8 cellular contexts compared by ENCODE assay signal in genomic region chr6:106515582-106515981, GRCh38.
DNase-seq lines count a peak whose midpoint lies in the region; ATAC-seq and TF ChIP-seq lines count a peak whose summit lies in the region.
"Not testable (repeated sequence)": the region's sequence is repeated elsewhere in the genome, so short reads cannot be mapped to it uniquely, and the experiment has no call there.

No MANE protein-coding gene starts in this region.

- 93 to 100% methylated on average over 3 of the region's 3 CpGs for WGBS in transverse colon (ENCODE audit: low coverage in 1 of 2), 2 donors

- H3K27me3 Mint-ChIP-seq in CD14-positive monocyte (ENCODE audit: low read depth in 3 of 3); activated CD8-positive, alpha-beta T cell treated with anti-CD3 and anti-CD28 coated beads for 36 hours; MCF 10A (ENCODE audit: insufficient read depth, unreplicated experiment); natural killer cell (ENCODE audit: low read depth in 2 of 2): not testable (repeated sequence)

- peak overlapping the region; percentile 84 to 93 (median 91) for H3K27ac Mint-ChIP-seq in CD14-positive monocyte
- peak overlapping the region; percentile 1 for H3K27ac Mint-ChIP-seq in activated CD8-positive, alpha-beta T cell treated with anti-CD3 and anti-CD28 coated beads for 36 hours
- H3K27ac Mint-ChIP-seq in MCF 10A (ENCODE audit: low read depth, unreplicated experiment), result peak overlapping the region; percentile 96
- not testable (repeated sequence) for H3K27ac Mint-ChIP-seq in natural killer cell

- H3K4me1 ChIP-seq in RWPE2 (ENCODE audit: insufficient read depth, poor library complexity, severe bottlenecking), result peaks cover 40% of the 10 kb centered on the region
- peaks cover 0 to 53% (median 26%) of the 10 kb centered on the region in 4 donors for H3K4me1 ChIP-seq in transverse colon

- CTCF ChIA-PET in activated CD8-positive, alpha-beta T cell treated with anti-CD3 and anti-CD28 coated beads for 36 hours (lab: Charles Lee), result not testable (repeated sequence)
- CTCF ChIA-PET in MCF 10A (lab: Yijun Ruan, JAX), result interaction anchor here (1.0 to 1.5 kb wide), 2 partner anchors 10 to 70 kb away, joined by 4 to 6 read pairs; no protein-coding TSS in a partner anchor

- H3K9me3 ChIP-seq in RWPE2 (ENCODE audit: severe bottlenecking); transverse colon: not testable (repeated sequence)

- in situ Hi-C loops in transverse colon (cut with MboI; ENCODE audit: low pct_ligation_motif_present in 1 of 4, low pct_unique_long_range_greater_than_20kb in 1 of 4, low sequenced_read_pairs in 3 of 4), result not testable (repeated sequence)

- POLR2A ChIA-PET in activated CD8-positive, alpha-beta T cell treated with anti-CD3 and anti-CD28 coated beads for 36 hours (lab: Charles Lee), result interaction anchor here (0.6 to 1.3 kb wide), 2 partner anchors 19 to 67 kb away, joined by 3 to 5 read pairs; no protein-coding TSS in a partner anchor
- POLR2A ChIA-PET in MCF 10A (lab: Yijun Ruan, JAX), result interaction anchor here (0.7 to 9.4 kb wide), 11 partner anchors 10 to 65 kb away, joined by 3 to 152 read pairs (median 5); no protein-coding TSS in a partner anchor

- not testable (repeated sequence) for DNase-seq in CD14-positive monocyte (ENCODE audit: low spot score); HL-60 (ENCODE audit: low read depth in 1 of 2, low spot score in 1 of 2); RWPE2 (ENCODE audit: low spot score); activated CD8-positive, alpha-beta T cell treated with anti-CD3 and anti-CD28 coated beads for 36 hours; MCF 10A (ENCODE audit: unreplicated experiment); fibroblast of mammary gland (ENCODE audit: low read depth); natural killer cell; transverse colon

- not testable (repeated sequence) for H3K9me3 Mint-ChIP-seq in CD14-positive monocyte; activated CD8-positive, alpha-beta T cell treated with anti-CD3 and anti-CD28 coated beads for 36 hours; MCF 10A (ENCODE audit: unreplicated experiment); natural killer cell

- not testable (repeated sequence) for H3K36me3 Mint-ChIP-seq in CD14-positive monocyte, natural killer cell
- H3K36me3 Mint-ChIP-seq in activated CD8-positive, alpha-beta T cell treated with anti-CD3 and anti-CD28 coated beads for 36 hours (ENCODE audit: low read depth), result peaks cover 25% of the 10 kb centered on the region
- peaks cover 18% of the 10 kb centered on the region for H3K36me3 Mint-ChIP-seq in MCF 10A (ENCODE audit: insufficient read depth, unreplicated experiment)

- not testable (repeated sequence) for BruUV-seq in MCF 10A (replicated peaks; lab: Mats Ljungman, UMichigan)

- not testable (repeated sequence) for ATAC-seq in RWPE2 (ENCODE audit: low read depth); activated CD8-positive, alpha-beta T cell treated with anti-CD3 and anti-CD28 coated beads for 36 hours; natural killer cell

- not testable (repeated sequence) for H3K4me3 ChIP-seq in HL-60 (replicated peaks; ENCODE audit: insufficient read depth, low read length)
- H3K4me3 ChIP-seq in RWPE2 (ENCODE audit: severe bottlenecking) (peak overlapping the region; percentile 76), fibroblast of mammary gland (ENCODE audit: control insufficient read depth, low read depth, low read length) (peak overlapping the region; percentile 84), transverse colon (peak overlapping the region in 2 of 4 donors; percentile 69 to 85)

- H3K4me1 Mint-ChIP-seq in CD14-positive monocyte (peaks cover 72% of the 10 kb centered on the region), MCF 10A (ENCODE audit: insufficient read depth, unreplicated experiment) (peaks cover 38% of the 10 kb centered on the region), natural killer cell (peaks cover 60 to 66% of the 10 kb centered on the region in 2 donors)
- peaks cover 54% of the 10 kb centered on the region for H3K4me1 Mint-ChIP-seq in activated CD8-positive, alpha-beta T cell treated with anti-CD3 and anti-CD28 coated beads for 36 hours (ENCODE audit: low read depth)

- H3K36me3 ChIP-seq in RWPE2 (ENCODE audit: low read depth), result peaks cover 43% of the 10 kb centered on the region
- not testable (repeated sequence) for H3K36me3 ChIP-seq in transverse colon

- peak overlapping the region; percentile 44; the same call in 1 of the 2 replicates for H3K27ac ChIP-seq in HL-60 (replicated peaks)
- peak overlapping the region; percentile 84 for H3K27ac ChIP-seq in RWPE2 (ENCODE audit: poor library complexity, severe bottlenecking)
- peak overlapping the region; percentile 89 to 97 (median 90) for H3K27ac ChIP-seq in transverse colon

- TF ChIP-seq POLR2A in transverse colon (IDR thresholded peaks at IDR 0.05), result not testable (repeated sequence)

- H3K27me3 ChIP-seq in HL-60 (ENCODE audit: insufficient read depth, poor library complexity, severe bottlenecking); RWPE2 (ENCODE audit: insufficient read depth, poor library complexity, severe bottlenecking); transverse colon: not testable (repeated sequence)

- H3K4me3 Mint-ChIP-seq in CD14-positive monocyte, result not testable (repeated sequence)
- peak overlapping the region; percentile 90 for H3K4me3 Mint-ChIP-seq in activated CD8-positive, alpha-beta T cell treated with anti-CD3 and anti-CD28 coated beads for 36 hours
- H3K4me3 Mint-ChIP-seq in MCF 10A (ENCODE audit: unreplicated experiment) (peak overlapping the region; percentile 95), natural killer cell (peak overlapping the region; percentile 50)

- intact Hi-C loops in CD14-positive monocyte (cut with micrococcal nuclease), result loop anchor here in 1 of 2 donors (10.0 kb wide), 1 partner anchor 641 kb away; no protein-coding TSS in a partner anchor
- intact Hi-C loops in activated CD8-positive, alpha-beta T cell treated with anti-CD3 and anti-CD28 coated beads for 36 hours (cut with micrococcal nuclease); MCF 10A (cut with micrococcal nuclease); natural killer cell (cut with micrococcal nuclease); transverse colon (cut with DNase I; ENCODE audit: low total_unique reads): not testable (repeated sequence)

- TF ChIP-seq CTCF in CD14-positive monocyte (IDR thresholded peaks at IDR 0.05); HL-60 (IDR thresholded peaks at IDR 0.05; ENCODE audit: insufficient read depth, low read length); RWPE2 (IDR thresholded peaks at IDR 0.05; ENCODE audit: poor library complexity, severe bottlenecking); activated CD8-positive, alpha-beta T cell treated with anti-CD3 and anti-CD28 coated beads for 36 hours (IDR thresholded peaks at IDR 0.05); MCF 10A (IDR thresholded peaks at IDR 0.05; ENCODE audit: unreplicated experiment); fibroblast of mammary gland (conservative IDR thresholded peaks at IDR 0.05; ENCODE audit: control insufficient read depth, insufficient read depth, low read depth, low read length); natural killer cell (IDR thresholded peaks at IDR 0.05); transverse colon (IDR thresholded peaks at IDR 0.05): not testable (repeated sequence)

- TF ChIP-seq EP300 in transverse colon (IDR thresholded peaks at IDR 0.05; ENCODE audit: low read depth), result not testable (repeated sequence)
